In genomic region chr14:24271134-24271833, GRCh38 we compare ENCODE assay signal across 1 cellular context.
A peak's percentile ranks its signal among the peaks of the same experiment; 100 is the strongest.
TF ChIP-seq lines count a peak whose summit lies in the region.

Gene RABGGTA (minus strand): TSS chr14:24271597. CDS start chr14:24271115, 482 bp downstream.

TF ChIP-seq in HepG2, 621 proteins besides CTCF, POLR2A, EP300 and RAD21 (continued from another document and continues in another):
- TF ChIP-seq ZSCAN5A (CRISPR knock-in tag; IDR thresholded peaks at IDR 0.05; ENCODE audit: borderline replicate concordance) (peak; percentile 99), ZNF562 (CRISPR knock-in tag; IDR thresholded peaks at IDR 0.05; ENCODE audit: borderline replicate concordance) (peak; percentile 78; the same call in 1 of the 2 replicates), DNMT1 (CRISPR knock-in tag; IDR thresholded peaks at IDR 0.05) (peak; percentile 100), AFF4 (CRISPR knock-in tag; IDR thresholded peaks at IDR 0.05) (peak; percentile 90; the same call in 1 of the 2 replicates), ZNF468 (CRISPR knock-in tag; IDR thresholded peaks at IDR 0.05) (peak; percentile 97; the same call in 1 of the 2 replicates), ZNF232 (CRISPR knock-in tag; IDR thresholded peaks at IDR 0.05; ENCODE audit: borderline replicate concordance) (peak; percentile 99), ZNF496 (CRISPR knock-in tag; IDR thresholded peaks at IDR 0.05; ENCODE audit: insufficient replicate concordance) (peak; percentile 72), ZIK1 (CRISPR knock-in tag; IDR thresholded peaks at IDR 0.05; ENCODE audit: borderline replicate concordance, low read depth) (peak; percentile 100), ZNF652 (CRISPR knock-in tag; IDR thresholded peaks at IDR 0.05; ENCODE audit: borderline replicate concordance, low read depth) (no peak; the same call in none of the 2 replicates), TAF1 (CRISPR knock-in tag; IDR thresholded peaks at IDR 0.05) (peak; percentile 90), ZNF547 (CRISPR knock-in tag; IDR thresholded peaks at IDR 0.05) (peak; percentile 100), ISL2 (CRISPR knock-in tag; IDR thresholded peaks at IDR 0.05) (peak; percentile 95), TRIM22 (IDR thresholded peaks at IDR 0.05) (no peak), NFAT5 (CRISPR knock-in tag; IDR thresholded peaks at IDR 0.05) (peak; percentile 96), KDM5B (CRISPR knock-in tag; IDR thresholded peaks at IDR 0.05; ENCODE audit: borderline replicate concordance) (peak; percentile 100), ZSCAN20 (CRISPR knock-in tag; IDR thresholded peaks at IDR 0.05; ENCODE audit: borderline replicate concordance) (peak; percentile 99), ZNF205 (CRISPR knock-in tag; IDR thresholded peaks at IDR 0.05) (peak; percentile 95), EZH2 (conservative IDR thresholded peaks at IDR 0.05; ENCODE audit: low read depth, low read length) (no peak), ZNF619 (CRISPR knock-in tag; IDR thresholded peaks at IDR 0.05) (peak; percentile 99), HNRNPUL1 (IDR thresholded peaks at IDR 0.05; ENCODE audit: low read depth, low read length) (no peak), ZNF614 (CRISPR knock-in tag; IDR thresholded peaks at IDR 0.05; ENCODE audit: borderline replicate concordance) (peak; percentile 100), HMGXB3 (CRISPR knock-in tag; IDR thresholded peaks at IDR 0.05; ENCODE audit: borderline replicate concordance) (peak; percentile 89), ZNF484 (CRISPR knock-in tag; IDR thresholded peaks at IDR 0.05; ENCODE audit: borderline replicate concordance, low read depth) (peak; percentile 89; the same call in 1 of the 2 replicates), ZNF337 (CRISPR knock-in tag; IDR thresholded peaks at IDR 0.05; ENCODE audit: borderline replicate concordance, low read depth) (peak; percentile 95; the same call in 1 of the 2 replicates), ZNF235 (CRISPR knock-in tag; IDR thresholded peaks at IDR 0.05; ENCODE audit: borderline replicate concordance) (peak; percentile 100), ZNF644 (CRISPR knock-in tag; IDR thresholded peaks at IDR 0.05; ENCODE audit: low read depth) (peak; percentile 56), KDM2A (CRISPR knock-in tag; IDR thresholded peaks at IDR 0.05; ENCODE audit: borderline replicate concordance, low read depth) (peak; percentile 99), POGK (CRISPR knock-in tag; conservative IDR thresholded peaks at IDR 0.05) (peak; percentile 100), MTF1 (CRISPR knock-in tag; IDR thresholded peaks at IDR 0.05) (peak; percentile 96), ZNF878 (CRISPR knock-in tag; IDR thresholded peaks at IDR 0.05) (peak; percentile 98), CHD2 (IDR thresholded peaks at IDR 0.05; ENCODE audit: low read depth, low read length) (peak; percentile 51), HNF1B (CRISPR knock-in tag; IDR thresholded peaks at IDR 0.05) (peak; percentile 94), ZNF234 (CRISPR knock-in tag; conservative IDR thresholded peaks at IDR 0.05) (peak; percentile 97; the same call in 1 of the 2 replicates), NFIC (IDR thresholded peaks at IDR 0.05; ENCODE audit: low read length) (no peak), ZSCAN31 (CRISPR knock-in tag; IDR thresholded peaks at IDR 0.05; ENCODE audit: low read depth) (peak; percentile 100), ZNF839 (CRISPR knock-in tag; IDR thresholded peaks at IDR 0.05; ENCODE audit: borderline replicate concordance) (peak; percentile 99; the same call in 1 of the 2 replicates), ESRRA (CRISPR knock-in tag; IDR thresholded peaks at IDR 0.05; ENCODE audit: low read depth) (peak; percentile 95), SRSF4 (IDR thresholded peaks at IDR 0.05; ENCODE audit: low read depth, low read length, poor library complexity, severe bottlenecking) (peak; percentile 97)
